In genomic region chr2:225995788-225996476, GRCh38 we compare ENCODE assay signal across 16 cellular contexts.
DNase-seq lines count a peak whose midpoint lies in the region; ATAC-seq and TF ChIP-seq lines count a peak whose summit lies in the region.
"Had no signal": no experiment of that assay in that cellular context is flagged by ENCODE, and none has a peak within 500 bp of the region (broad histone marks: within the 10 kb centered on the region; RNA-seq: fewer than 3 reads in every experiment).

No MANE protein-coding gene starts in this region.

- TF ChIP-seq CTCF in heart left ventricle (IDR thresholded peaks at IDR 0.05) (no peak), foreskin fibroblast (IDR thresholded peaks at IDR 0.05; ENCODE audit: low read depth, low read length) (no peak), uterus (IDR thresholded peaks at IDR 0.05) (no peak)

- H3K27me3 Mint-ChIP-seq in activated T-cell treated with anti-CD3 and anti-CD28 coated beads, Interleukin-2, amount 50 U/mL, for 24 hours = peaks cover 5% of the 10 kb centered on the region

- H3K27me3 ChIP-seq in heart left ventricle (no peaks in the 10 kb centered on the region), adipocyte (replicated peaks; ENCODE audit: control insufficient read depth, insufficient read depth, low read length) (no peaks in the 10 kb centered on the region), uterus (no peaks in the 10 kb centered on the region)
- H3K27me3 ChIP-seq: colonic mucosa had no signal

- peak overlapping the region in 2 of 12 donors; percentile 16 to 37 for H3K27ac ChIP-seq in heart left ventricle
- H3K27ac ChIP-seq in uterus = peak overlapping the region; percentile 18 to 51
- H3K27ac ChIP-seq: colonic mucosa had no signal

- ATAC-seq in heart left ventricle (peak in 3 of 4 donors; percentile 55 to 87 (median 57)), Right ventricle myocardium superior (ENCODE audit: poor library complexity) (no peak), GM19452 (IDR thresholded peaks at IDR 0.05; ENCODE audit: unreplicated experiment) (no peak), GM21528 (IDR thresholded peaks at IDR 0.05; ENCODE audit: low FRiP score, unreplicated experiment) (no peak)
- ATAC-seq: PC-3 had no signal

- no peaks in the 10 kb centered on the region for H3K4me1 Mint-ChIP-seq in activated T-cell treated with anti-CD3 and anti-CD28 coated beads, Interleukin-2, amount 50 U/mL, for 24 hours (ENCODE audit: low read depth)

- no peak overlapping the region for H3K27ac Mint-ChIP-seq in activated T-cell treated with anti-CD3 and anti-CD28 coated beads, Interleukin-2, amount 50 U/mL, for 24 hours

- H3K9me3 Mint-ChIP-seq in activated T-cell treated with anti-CD3 and anti-CD28 coated beads, Interleukin-2, amount 50 U/mL, for 24 hours = no peaks in the 10 kb centered on the region

- H3K36me3 ChIP-seq in heart left ventricle (no peaks in the 10 kb centered on the region), adipocyte (ENCODE audit: control insufficient read depth, insufficient read depth, low read length, severe bottlenecking) (no peaks in the 10 kb centered on the region), uterus (no peaks in the 10 kb centered on the region)
- H3K36me3 ChIP-seq: colonic mucosa had no signal

- no peak overlapping the region for H3K9ac ChIP-seq in adipocyte (ENCODE audit: low read length)

- no peak overlapping the region for H3K4me3 ChIP-seq in heart left ventricle
- no peak overlapping the region for H3K4me3 ChIP-seq in adipocyte (ENCODE audit: low read length)
- H3K4me3 ChIP-seq in foreskin fibroblast (ENCODE audit: low read depth in 1 of 2, low read length in 2 of 2) = peak overlapping the region in 1 of 2 donors; percentile 6
- H3K4me3 ChIP-seq in uterus = no peak overlapping the region
- H3K4me3 ChIP-seq: colonic mucosa, lung had no signal

- H3K36me3 Mint-ChIP-seq in activated T-cell treated with anti-CD3 and anti-CD28 coated beads, Interleukin-2, amount 50 U/mL, for 24 hours (ENCODE audit: low read depth) = no peaks in the 10 kb centered on the region

- H3K4me1 ChIP-seq in heart left ventricle = no peaks in the 10 kb centered on the region
- peaks cover 11% of the 10 kb centered on the region for H3K4me1 ChIP-seq in adipocyte (ENCODE audit: control insufficient read depth, insufficient read depth, low read length)
- H3K4me1 ChIP-seq in uterus = peaks cover 0 to 8% of the 10 kb centered on the region in 2 donors
- H3K4me1 ChIP-seq: colonic mucosa had no signal

- intact Hi-C loops in heart left ventricle (cut with DNase I) (no loop called here), Right ventricle myocardium superior (cut with DNase I) (no loop called here), uterus (cut with DNase I; ENCODE audit: low total_unique reads) (no loop called here)

- H3K9me3 ChIP-seq in heart left ventricle (no peaks in the 10 kb centered on the region), adipocyte (ENCODE audit: control insufficient read depth, low read length) (no peaks in the 10 kb centered on the region), uterus (no peaks in the 10 kb centered on the region)
- H3K9me3 ChIP-seq: colonic mucosa had no signal

- TF ChIP-seq POLR2A in heart left ventricle (IDR thresholded peaks at IDR 0.05) (no peak), uterus (IDR thresholded peaks at IDR 0.05) (no peak)

- peak in 3 of 5 donors; percentile 23 to 32 (median 25) for DNase-seq in heart left ventricle
- no peak for DNase-seq in Right ventricle myocardium superior
- DNase-seq in adipocyte (ENCODE audit: low read depth) = peak; percentile 63
- peak; percentile 58 to 83 for DNase-seq in foreskin fibroblast
- DNase-seq in uterus = peak in 1 of 2 donors; percentile 18
- no peak for DNase-seq in activated T-cell treated with anti-CD3 and anti-CD28 coated beads, Interleukin-2, amount 50 U/mL, for 24 hours
- DNase-seq: activated naive CD4-positive, alpha-beta T cell treated with anti-CD3 and anti-CD28 coated beads, Interleukin-2, amount 50 U/mL, for 16 hours; AML-193; colonic mucosa; KG1; NCI-H2081 treated with DMSO at 0.1 percent for 48 hours; occipital lobe; PC-3 had no signal

- H3K4me3 Mint-ChIP-seq in activated T-cell treated with anti-CD3 and anti-CD28 coated beads, Interleukin-2, amount 50 U/mL, for 24 hours = no peak overlapping the region

- WGBS in heart left ventricle, 4 donors = 53 to 61% (median 56%) methylated on average over 2 of the region's 2 CpGs

Comparison
In these comparisons a context has a peak if more than half of its experiments do, and no peak if none do; other contexts are left out.
1. ATAC-seq: peak in heart left ventricle (3 of 4); none in Right ventricle myocardium superior (single experiment), GM19452 (single experiment) and GM21528 (single experiment).
2. DNase-seq: peak in heart left ventricle (3 of 5), adipocyte (single experiment) and foreskin fibroblast (2 of 2); none in Right ventricle myocardium superior (single experiment) and activated T-cell treated with anti-CD3 and anti-CD28 coated beads, Interleukin-2, amount 50 U/mL, for 24 hours (single experiment).